In the genomic region with DNA sequence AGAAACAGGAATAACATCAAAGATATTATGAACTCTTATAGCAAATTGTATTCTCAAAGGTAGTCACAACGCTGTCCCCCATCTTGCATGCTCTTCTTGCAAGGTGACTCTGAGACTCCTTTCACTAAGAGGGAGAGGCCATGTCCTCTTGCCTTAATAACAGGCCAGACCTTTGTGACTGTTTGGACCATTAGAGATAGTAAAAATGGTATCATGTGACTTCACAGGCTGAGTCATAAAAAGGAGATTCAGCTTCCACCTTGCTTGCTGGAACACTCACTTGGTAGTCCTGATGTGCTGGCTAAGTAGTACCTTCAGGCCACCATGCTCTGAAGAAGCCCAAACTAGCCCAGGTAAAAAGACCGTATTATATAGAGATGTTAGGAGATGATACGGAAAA, we compare ENCODE assay signal across 27 cellular contexts.
"Had no signal": no experiment of that assay in that cellular context is flagged by ENCODE, and none has a peak within 500 bp of the region (broad histone marks: within the 10 kb centered on the region; RNA-seq: fewer than 3 reads in every experiment).

No MANE protein-coding gene starts in this region.

- H3K4me1 ChIP-seq: adrenal gland, ascending aorta, esophagus squamous epithelium, left ventricle myocardium inferior, upper lobe of right lung had no signal

- ATAC-seq: effector memory CD8-positive, alpha-beta T cell; natural killer cell treated with Interleukin-12 subunit alpha and Interleukin-12 subunit beta and Interleukin-15 and Interleukin-18, amount 100 ng/mL, for 72 hours; stimulated activated naive CD8-positive, alpha-beta T cell treated with anti-CD3 and anti-CD28 coated beads, Interleukin-15, Interleukin-2, amounts not matched to agents 100 U/mL and 50 U/mL, for 24 hours; upper lobe of right lung had no signal

- H3K9me3 ChIP-seq: adrenal gland, ascending aorta, esophagus squamous epithelium, left ventricle myocardium inferior, spleen, upper lobe of right lung had no signal

- H3K27me3 ChIP-seq: adrenal gland, ascending aorta, brain microvascular endothelial cell, dorsolateral prefrontal cortex, esophagus squamous epithelium, spleen, upper lobe of right lung had no signal

- H3K27ac Mint-ChIP-seq: activated naive CD8-positive, alpha-beta T cell; activated T-cell treated with anti-CD3 and anti-CD28 coated beads, Interleukin-2, amount 50 U/mL, for 24 hours; activated T-helper 2 cell treated with anti-CD3 and anti-CD28 coated beads, Interferon-gamma antibody, Interleukin-2, Interleukin-4, amounts not matched to agents 10 μg/mL and 5 μg/mL and 100 μg/mL, durations not matched to agents 14 hours and 24 hours and 36 hours; effector memory CD8-positive, alpha-beta T cell; natural killer cell treated with Interleukin-12 subunit alpha and Interleukin-12 subunit beta and Interleukin-15 and Interleukin-18, amount 100 ng/mL, for 72 hours; progenitor cell of endocrine pancreas had no signal

- H3K4me3 Mint-ChIP-seq: activated naive CD8-positive, alpha-beta T cell; activated T-cell treated with anti-CD3 and anti-CD28 coated beads, Interleukin-2, amount 50 U/mL, for 24 hours; effector memory CD8-positive, alpha-beta T cell; natural killer cell treated with Interleukin-12 subunit alpha and Interleukin-12 subunit beta and Interleukin-15 and Interleukin-18, amount 100 ng/mL, for 72 hours had no signal

- H3K27ac ChIP-seq: adrenal gland, ascending aorta, brain microvascular endothelial cell, dorsolateral prefrontal cortex, esophagus squamous epithelium, left ventricle myocardium inferior, spleen, upper lobe of right lung, VCaP had no signal

- H3K36me3 Mint-ChIP-seq: natural killer cell treated with Interleukin-12 subunit alpha and Interleukin-12 subunit beta and Interleukin-15 and Interleukin-18, amount 100 ng/mL, for 72 hours had no signal

- H3K36me3 ChIP-seq: adrenal gland, ascending aorta, brain microvascular endothelial cell, esophagus squamous epithelium, left ventricle myocardium inferior, upper lobe of right lung had no signal

- H3K9me3 Mint-ChIP-seq: activated T-cell treated with anti-CD3 and anti-CD28 coated beads, Interleukin-2, amount 50 U/mL, for 24 hours; activated T-helper 2 cell treated with anti-CD3 and anti-CD28 coated beads, Interferon-gamma antibody, Interleukin-2, Interleukin-4, amounts not matched to agents 10 μg/mL and 5 μg/mL and 100 μg/mL, durations not matched to agents 14 hours and 24 hours and 36 hours; effector memory CD8-positive, alpha-beta T cell; natural killer cell treated with Interleukin-12 subunit alpha and Interleukin-12 subunit beta and Interleukin-15 and Interleukin-18, amount 100 ng/mL, for 72 hours had no signal

- H3K27me3 Mint-ChIP-seq: activated naive CD8-positive, alpha-beta T cell; activated T-cell treated with anti-CD3 and anti-CD28 coated beads, Interleukin-2, amount 50 U/mL, for 24 hours; effector memory CD8-positive, alpha-beta T cell; natural killer cell treated with Interleukin-12 subunit alpha and Interleukin-12 subunit beta and Interleukin-15 and Interleukin-18, amount 100 ng/mL, for 72 hours; progenitor cell of endocrine pancreas had no signal

- H3K4me3 ChIP-seq: adrenal gland, ascending aorta, dorsolateral prefrontal cortex, esophagus squamous epithelium, left ventricle myocardium inferior, spleen, upper lobe of right lung had no signal

- DNase-seq: activated CD4-positive, alpha-beta T cell treated with anti-CD3 and anti-CD28 coated beads for 1 hour; activated CD8-positive, alpha-beta memory T cell treated with anti-CD3 and anti-CD28 coated beads for 24 hours; activated CD8-positive, alpha-beta memory T cell treated with anti-CD3 and anti-CD28 coated beads, Interleukin-2, amount 50 U/mL, for 4 hours; activated naive CD4-positive, alpha-beta T cell; activated T-cell treated with anti-CD3 and anti-CD28 coated beads, Interleukin-2, amount 50 U/mL, for 24 hours; adrenal gland; brain microvascular endothelial cell; central memory CD4-positive, alpha-beta T cell; dorsolateral prefrontal cortex; effector memory CD8-positive, alpha-beta T cell; esophagus squamous epithelium; left ventricle myocardium inferior; mammary epithelial cell; midbrain; retina; spleen; stimulated activated CD4-positive, alpha-beta T cell treated with anti-CD3 and anti-CD28 coated beads, Interleukin-4, amount 100 ng/mL, for 4 hours; stimulated activated naive CD8-positive, alpha-beta T cell treated with anti-CD3 and anti-CD28 coated beads, Interleukin-15, Interleukin-2, amounts not matched to agents 100 U/mL and 50 U/mL, for 24 hours; upper lobe of right lung had no signal

- FAIRE-seq: colon, endothelial cell of umbilical vein had no signal
